1 cellular context compared by ENCODE assay signal in genomic region chr11:74696932-74697687, GRCh38.
A peak's percentile ranks its signal among the peaks of the same experiment; 100 is the strongest.
TF ChIP-seq lines count a peak whose summit lies in the region.

No MANE protein-coding gene starts in this region.

TF ChIP-seq in HepG2, 621 proteins besides CTCF, POLR2A, EP300 and RAD21:
- TF ChIP-seq NR2F2 (IDR thresholded peaks at IDR 0.05; ENCODE audit: borderline replicate concordance, low read depth) (no peak), TEAD3 (CRISPR knock-in tag; optimal IDR thresholded peaks at IDR 0.05; ENCODE audit: borderline replicate concordance) (peak; percentile 14), SOX6 (IDR thresholded peaks at IDR 0.05) (no peak), SOX6 (CRISPR knock-in tag; IDR thresholded peaks at IDR 0.05) (0 out of 2 replicates have a peak, but pooled peaks have one; percentile 23), HOXD1 (CRISPR knock-in tag; IDR thresholded peaks at IDR 0.05) (no peak), ZNF547 (CRISPR knock-in tag; IDR thresholded peaks at IDR 0.05) (0 out of 2 replicates have a peak, but pooled peaks have one; percentile 26), SMAD9 (CRISPR knock-in tag; IDR thresholded peaks at IDR 0.05) (0 out of 2 replicates have a peak, but pooled peaks have one; percentile 44), PATZ1 (CRISPR knock-in tag; IDR thresholded peaks at IDR 0.05) (peak; percentile 23; the same call in 1 of the 2 replicates), ZSCAN25 (CRISPR knock-in tag; IDR thresholded peaks at IDR 0.05) (no peak), HIVEP1 (CRISPR knock-in tag; IDR thresholded peaks at IDR 0.05) (no peak), CREB1 (IDR thresholded peaks at IDR 0.05) (peak; percentile 72), CREB1 (CRISPR knock-in tag; IDR thresholded peaks at IDR 0.05) (no peak), ZNF75D (CRISPR knock-in tag; IDR thresholded peaks at IDR 0.05; ENCODE audit: borderline replicate concordance) (no peak), POGK (CRISPR knock-in tag; conservative IDR thresholded peaks at IDR 0.05) (0 out of 2 replicates have a peak, but pooled peaks have one; percentile 34), ZNF687 (CRISPR knock-in tag; IDR thresholded peaks at IDR 0.05) (peak; percentile 35), ZNF576 (CRISPR knock-in tag; IDR thresholded peaks at IDR 0.05) (no peak), SALL2 (CRISPR knock-in tag; IDR thresholded peaks at IDR 0.05) (no peak), SAP130 (CRISPR knock-in tag; IDR thresholded peaks at IDR 0.05; ENCODE audit: low read depth) (peak; percentile 33; the same call in 1 of the 2 replicates), GPN1 (CRISPR knock-in tag; IDR thresholded peaks at IDR 0.05; ENCODE audit: borderline replicate concordance) (no peak), ZNF574 (CRISPR knock-in tag; IDR thresholded peaks at IDR 0.05) (no peak), MTF2 (CRISPR knock-in tag; IDR thresholded peaks at IDR 0.05; ENCODE audit: borderline replicate concordance) (no peak), RFX5 (IDR thresholded peaks at IDR 0.05; ENCODE audit: low read depth, low read length) (no peak), ZNF841 (CRISPR knock-in tag; IDR thresholded peaks at IDR 0.05; ENCODE audit: borderline replicate concordance) (no peak), ERF (CRISPR knock-in tag; IDR thresholded peaks at IDR 0.05) (0 out of 2 replicates have a peak, but pooled peaks have one; percentile 27), IRF9 (CRISPR knock-in tag; IDR thresholded peaks at IDR 0.05; ENCODE audit: borderline replicate concordance) (no peak), ZNF260 (CRISPR knock-in tag; IDR thresholded peaks at IDR 0.05; ENCODE audit: borderline replicate concordance, low read depth) (no peak), ZNF784 (CRISPR knock-in tag; IDR thresholded peaks at IDR 0.05; ENCODE audit: borderline replicate concordance) (peak; percentile 39; the same call in 1 of the 2 replicates), CEBPG (CRISPR knock-in tag; IDR thresholded peaks at IDR 0.05) (0 out of 2 replicates have a peak, but pooled peaks have one; percentile 17), RBM22 (optimal IDR thresholded peaks at IDR 0.05; ENCODE audit: low read length) (no peak), ZNF737 (CRISPR knock-in tag; IDR thresholded peaks at IDR 0.05; ENCODE audit: borderline replicate concordance) (no peak)
